ENCODE assay signal across 16 cellular contexts in the genomic region with DNA sequence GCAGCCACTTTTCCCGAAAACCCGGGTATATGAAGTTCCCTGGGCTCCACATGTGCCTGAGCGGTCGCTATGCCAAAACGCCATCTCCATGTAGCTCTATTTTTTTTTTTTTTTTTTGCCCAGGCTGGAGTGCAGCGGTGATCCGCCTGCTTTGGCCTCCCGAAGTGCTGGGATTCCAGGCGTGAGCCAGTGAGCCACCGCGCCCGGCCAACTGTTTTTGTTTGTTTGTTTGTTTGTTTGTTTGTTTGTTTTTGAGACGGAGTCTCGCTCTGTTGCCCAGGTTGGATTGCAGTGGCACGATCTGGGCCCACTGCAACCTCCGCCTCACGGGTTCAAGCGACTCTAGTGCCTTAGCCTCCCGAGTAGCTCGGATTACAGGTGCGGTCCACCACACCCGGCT.
DNase-seq lines count a peak whose midpoint lies in the region; ATAC-seq and TF ChIP-seq lines count a peak whose summit lies in the region.
"Had no signal": no experiment of that assay in that cellular context is flagged by ENCODE, and none has a peak within 500 bp of the region (broad histone marks: within the 10 kb centered on the region; RNA-seq: fewer than 3 reads in every experiment).

No MANE protein-coding gene starts in this region.

- intact Hi-C loops in right cardiac atrium (cut with DNase I), result no loop called here
- intact Hi-C loops in left cardiac atrium (cut with DNase I), result no loop called here
- intact Hi-C loops in aorta (cut with DNase I), result no loop called here

- H3K4me3 ChIP-seq in right cardiac atrium (ENCODE audit: low read length) (no peak overlapping the region), choroid plexus epithelial cell (ENCODE audit: low read depth, low read length) (peak overlapping the region; percentile 62), kidney epithelial cell (ENCODE audit: low read depth, low read length) (peak overlapping the region; percentile 35), aorta (ENCODE audit: low read length in 2 of 2) (no peak overlapping the region)
- H3K4me3 ChIP-seq: PC-9 had no signal

- ATAC-seq in right cardiac atrium, result peak in 1 of 2 donors; percentile 19
- no peak for ATAC-seq in left cardiac atrium
- ATAC-seq in aorta (ENCODE audit: low FRiP score), result peak; percentile 26
- ATAC-seq: HepG2 had no signal

- H3K27ac ChIP-seq in right cardiac atrium (ENCODE audit: low read length) (no peak overlapping the region), aorta (ENCODE audit: low read depth in 1 of 2, low read length in 2 of 2) (no peak overlapping the region)
- H3K27ac ChIP-seq: PC-9 had no signal

- H3K36me3 ChIP-seq in kidney epithelial cell (ENCODE audit: control insufficient read depth, insufficient read depth, low read length), result no peaks in the 10 kb centered on the region
- no peaks in the 10 kb centered on the region for H3K36me3 ChIP-seq in aorta (ENCODE audit: control insufficient read depth in 1 of 2, insufficient read depth in 2 of 2, low read length in 1 of 2)
- H3K36me3 ChIP-seq: MG63 had no signal

- H3K4me1 ChIP-seq in right cardiac atrium (ENCODE audit: control insufficient read depth, insufficient read depth, low read length) (no peaks in the 10 kb centered on the region), aorta (ENCODE audit: control insufficient read depth in 1 of 2, insufficient read depth in 2 of 2, low read length in 2 of 2) (no peaks in the 10 kb centered on the region)

- H3K9me3 ChIP-seq in right cardiac atrium (ENCODE audit: control insufficient read depth, low read length), result no peaks in the 10 kb centered on the region
- H3K9me3 ChIP-seq in aorta (ENCODE audit: control insufficient read depth, low read length), result no peaks in the 10 kb centered on the region
- H3K9me3 ChIP-seq: MG63 had no signal

- H3K27me3 ChIP-seq in right cardiac atrium (ENCODE audit: control insufficient read depth, insufficient read depth), result no peaks in the 10 kb centered on the region
- H3K27me3 ChIP-seq in kidney epithelial cell (ENCODE audit: control insufficient read depth, insufficient read depth, low read length), result no peaks in the 10 kb centered on the region
- no peaks in the 10 kb centered on the region for H3K27me3 ChIP-seq in aorta (ENCODE audit: control insufficient read depth in 1 of 2, insufficient read depth in 2 of 2, low read length in 1 of 2)
- H3K27me3 ChIP-seq: MG63 had no signal

- no peak for TF ChIP-seq CTCF in choroid plexus epithelial cell (conservative IDR thresholded peaks at IDR 0.05; ENCODE audit: low read depth, low read length)
- TF ChIP-seq CTCF in kidney epithelial cell (IDR thresholded peaks at IDR 0.05; ENCODE audit: insufficient read depth, low read length, poor library complexity, severe bottlenecking), result no peak

- 86% methylated on average over 22 of the region's 22 CpGs for WGBS in right cardiac atrium
- WGBS in aorta, 2 donors, result 79 to 86% methylated on average over 22 of the region's 22 CpGs

- DNase-seq in right cardiac atrium (peak in 2 of 3 donors; percentile 28 to 41), left cardiac atrium (no peak), choroid plexus epithelial cell (ENCODE audit: low read depth) (no peak), kidney epithelial cell (ENCODE audit: low read depth) (no peak), aorta (no peak), glomerular visceral epithelial cell (ENCODE audit: extremely low spot score) (no peak), kidney glomerular epithelial cell (lab: John Stamatoyannopoulos, UW) (no peak), hippocampal formation (lab: John Stamatoyannopoulos, UW) (no peak)
- DNase-seq: Calu3; CD4-positive, alpha-beta T cell; NCI-H1105; NCI-H187; NCI-H748 treated with DMSO at 0.1 percent for 48 hours; PC-9 had no signal

Comparison
In these comparisons a context has a peak if more than half of its experiments do, and no peak if none do; other contexts are left out.
1. DNase-seq: peak in right cardiac atrium (2 of 3); none in left cardiac atrium (single experiment), choroid plexus epithelial cell (single experiment), kidney epithelial cell (single experiment), aorta (0 of 2), glomerular visceral epithelial cell (single experiment), kidney glomerular epithelial cell (single experiment) and hippocampal formation (0 of 2).
2. H3K4me3 ChIP-seq: peak in choroid plexus epithelial cell (single experiment) and kidney epithelial cell (single experiment); none in right cardiac atrium (single experiment) and aorta (0 of 2).